1 cellular context compared by ENCODE assay signal in the genomic region with DNA sequence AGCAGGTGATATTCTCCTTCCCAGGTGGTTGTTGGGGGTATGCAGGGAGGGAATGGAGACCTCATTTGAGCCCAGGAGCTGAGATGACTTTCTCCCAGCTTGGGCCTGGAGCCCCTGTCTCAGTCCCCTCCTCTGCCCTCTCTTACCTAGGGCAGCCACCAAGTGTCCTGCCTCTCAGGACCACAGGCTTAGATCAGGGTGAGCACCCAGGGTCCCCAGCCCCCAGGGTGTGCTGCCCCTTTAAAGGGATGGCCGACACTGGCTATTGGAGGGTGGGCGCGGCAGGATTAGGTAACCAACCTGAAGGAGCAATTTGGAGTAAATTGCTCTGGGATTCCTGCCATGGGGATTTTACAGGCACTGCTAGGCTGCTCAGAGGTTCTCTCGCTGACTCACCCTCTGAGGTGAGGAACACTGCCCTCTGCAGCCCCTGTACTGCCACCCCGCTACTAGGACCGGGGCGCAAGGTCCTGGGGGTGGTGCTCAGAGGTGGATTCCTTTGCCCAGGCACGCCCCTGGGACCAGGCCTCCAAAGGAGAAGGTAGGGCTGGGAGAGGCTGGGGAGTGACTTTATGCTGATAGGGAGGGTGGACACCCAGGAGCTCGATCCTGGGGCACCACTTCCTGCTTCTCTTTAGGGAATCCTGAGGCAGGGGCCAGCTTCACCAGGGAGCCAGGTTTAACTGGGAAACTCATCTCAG.
A peak's percentile ranks its signal among the peaks of the same experiment; 100 is the strongest.
TF ChIP-seq lines count a peak whose summit lies in the region.

No MANE protein-coding gene starts in this region.

TF ChIP-seq in HepG2, 621 proteins besides CTCF, POLR2A, EP300 and RAD21 (continued from another document and continues in another):
- TF ChIP-seq, protein P1, sequence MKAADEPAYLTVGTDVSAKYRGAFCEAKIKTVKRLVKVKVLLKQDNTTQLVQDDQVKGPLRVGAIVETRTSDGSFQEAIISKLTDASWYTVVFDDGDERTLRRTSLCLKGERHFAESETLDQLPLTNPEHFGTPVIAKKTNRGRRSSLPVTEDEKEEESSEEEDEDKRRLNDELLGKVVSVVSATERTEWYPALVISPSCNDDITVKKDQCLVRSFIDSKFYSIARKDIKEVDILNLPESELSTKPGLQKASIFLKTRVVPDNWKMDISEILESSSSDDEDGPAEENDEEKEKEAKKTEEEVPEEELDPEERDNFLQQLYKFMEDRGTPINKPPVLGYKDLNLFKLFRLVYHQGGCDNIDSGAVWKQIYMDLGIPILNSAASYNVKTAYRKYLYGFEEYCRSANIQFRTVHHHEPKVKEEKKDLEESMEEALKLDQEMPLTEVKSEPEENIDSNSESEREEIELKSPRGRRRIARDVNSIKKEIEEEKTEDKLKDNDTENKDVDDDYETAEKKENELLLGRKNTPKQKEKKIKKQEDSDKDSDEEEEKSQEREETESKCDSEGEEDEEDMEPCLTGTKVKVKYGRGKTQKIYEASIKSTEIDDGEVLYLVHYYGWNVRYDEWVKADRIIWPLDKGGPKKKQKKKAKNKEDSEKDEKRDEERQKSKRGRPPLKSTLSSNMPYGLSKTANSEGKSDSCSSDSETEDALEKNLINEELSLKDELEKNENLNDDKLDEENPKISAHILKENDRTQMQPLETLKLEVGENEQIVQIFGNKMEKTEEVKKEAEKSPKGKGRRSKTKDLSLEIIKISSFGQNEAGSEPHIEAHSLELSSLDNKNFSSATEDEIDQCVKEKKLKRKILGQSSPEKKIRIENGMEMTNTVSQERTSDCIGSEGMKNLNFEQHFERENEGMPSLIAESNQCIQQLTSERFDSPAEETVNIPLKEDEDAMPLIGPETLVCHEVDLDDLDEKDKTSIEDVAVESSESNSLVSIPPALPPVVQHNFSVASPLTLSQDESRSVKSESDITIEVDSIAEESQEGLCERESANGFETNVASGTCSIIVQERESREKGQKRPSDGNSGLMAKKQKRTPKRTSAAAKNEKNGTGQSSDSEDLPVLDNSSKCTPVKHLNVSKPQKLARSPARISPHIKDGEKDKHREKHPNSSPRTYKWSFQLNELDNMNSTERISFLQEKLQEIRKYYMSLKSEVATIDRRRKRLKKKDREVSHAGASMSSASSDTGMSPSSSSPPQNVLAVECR (CRISPR knock-in tag; IDR thresholded peaks at IDR 0.05; ENCODE audit: borderline replicate concordance) = peak; percentile 47; the same call in 1 of the 2 replicates
- TF ChIP-seq TBX2 (CRISPR knock-in tag; IDR thresholded peaks at IDR 0.05; ENCODE audit: borderline replicate concordance) (peak; percentile 28; the same call in 1 of the 2 replicates), KDM3A (CRISPR knock-in tag; IDR thresholded peaks at IDR 0.05; ENCODE audit: low read depth) (no peak), ZNF33A (CRISPR knock-in tag; IDR thresholded peaks at IDR 0.05; ENCODE audit: borderline replicate concordance) (no peak), NFATC3 (CRISPR knock-in tag; IDR thresholded peaks at IDR 0.05) (no peak), STAT5B (CRISPR knock-in tag; IDR thresholded peaks at IDR 0.05) (no peak), NFE2L1 (CRISPR knock-in tag; IDR thresholded peaks at IDR 0.05; ENCODE audit: borderline replicate concordance) (no peak), ARNTL (CRISPR knock-in tag; IDR thresholded peaks at IDR 0.05) (no peak), MED13 (CRISPR knock-in tag; IDR thresholded peaks at IDR 0.05) (no peak), STAG1 (CRISPR knock-in tag; IDR thresholded peaks at IDR 0.05) (peak; percentile 46), ZBTB21 (CRISPR knock-in tag; IDR thresholded peaks at IDR 0.05) (no peak), YEATS2 (CRISPR knock-in tag; IDR thresholded peaks at IDR 0.05; ENCODE audit: borderline replicate concordance) (no peak), ZNF121 (CRISPR knock-in tag; IDR thresholded peaks at IDR 0.05) (no peak), SRSF4 (IDR thresholded peaks at IDR 0.05; ENCODE audit: low read depth, low read length, poor library complexity, severe bottlenecking) (no peak), ZNF446 (CRISPR knock-in tag; IDR thresholded peaks at IDR 0.05) (no peak), TMF1 (CRISPR knock-in tag; IDR thresholded peaks at IDR 0.05; ENCODE audit: low read depth) (no peak), JUN (CRISPR knock-in tag; IDR thresholded peaks at IDR 0.05) (no peak), RFX3 (CRISPR knock-in tag; IDR thresholded peaks at IDR 0.05) (no peak), ZNF296 (CRISPR knock-in tag; conservative IDR thresholded peaks at IDR 0.05) (no peak), PHF21A (CRISPR knock-in tag; IDR thresholded peaks at IDR 0.05) (peak; percentile 70), ZNF260 (CRISPR knock-in tag; IDR thresholded peaks at IDR 0.05; ENCODE audit: borderline replicate concordance, low read depth) (no peak), ZNF703 (CRISPR knock-in tag; IDR thresholded peaks at IDR 0.05; ENCODE audit: borderline replicate concordance) (no peak), ZNF589 (CRISPR knock-in tag; conservative IDR thresholded peaks at IDR 0.05) (no peak), ZNF75D (CRISPR knock-in tag; IDR thresholded peaks at IDR 0.05; ENCODE audit: borderline replicate concordance) (no peak), PPARG (CRISPR knock-in tag; conservative IDR thresholded peaks at IDR 0.05) (no peak; the same call in 1 of the 2 replicates), ETV5 (CRISPR knock-in tag; IDR thresholded peaks at IDR 0.05; ENCODE audit: borderline replicate concordance) (peak; percentile 44; the same call in 1 of the 2 replicates), ZNF274 (CRISPR knock-in tag; IDR thresholded peaks at IDR 0.05) (peak; percentile 37; the same call in 1 of the 2 replicates), ZNF281 (CRISPR knock-in tag; IDR thresholded peaks at IDR 0.05; ENCODE audit: borderline replicate concordance) (peak; percentile 33; the same call in 1 of the 2 replicates), IKZF5 (CRISPR knock-in tag; IDR thresholded peaks at IDR 0.05) (peak; percentile 40; the same call in 1 of the 2 replicates), ZNF530 (CRISPR knock-in tag; IDR thresholded peaks at IDR 0.05; ENCODE audit: low read depth) (no peak), REL (CRISPR knock-in tag; conservative IDR thresholded peaks at IDR 0.05) (no peak), TBL1XR1 (IDR thresholded peaks at IDR 0.05; ENCODE audit: borderline replicate concordance, low read length, partially characterized antibody) (no peak), ZNF816 (CRISPR knock-in tag; IDR thresholded peaks at IDR 0.05; ENCODE audit: borderline replicate concordance) (no peak), SMAD1 (CRISPR knock-in tag; IDR thresholded peaks at IDR 0.05; ENCODE audit: borderline replicate concordance, low read depth) (no peak), ZXDC (CRISPR knock-in tag; IDR thresholded peaks at IDR 0.05) (no peak), ZNF24 (IDR thresholded peaks at IDR 0.05) (peak; percentile 24; the same call in 1 of the 2 replicates)
- TF ChIP-seq, protein P2, sequence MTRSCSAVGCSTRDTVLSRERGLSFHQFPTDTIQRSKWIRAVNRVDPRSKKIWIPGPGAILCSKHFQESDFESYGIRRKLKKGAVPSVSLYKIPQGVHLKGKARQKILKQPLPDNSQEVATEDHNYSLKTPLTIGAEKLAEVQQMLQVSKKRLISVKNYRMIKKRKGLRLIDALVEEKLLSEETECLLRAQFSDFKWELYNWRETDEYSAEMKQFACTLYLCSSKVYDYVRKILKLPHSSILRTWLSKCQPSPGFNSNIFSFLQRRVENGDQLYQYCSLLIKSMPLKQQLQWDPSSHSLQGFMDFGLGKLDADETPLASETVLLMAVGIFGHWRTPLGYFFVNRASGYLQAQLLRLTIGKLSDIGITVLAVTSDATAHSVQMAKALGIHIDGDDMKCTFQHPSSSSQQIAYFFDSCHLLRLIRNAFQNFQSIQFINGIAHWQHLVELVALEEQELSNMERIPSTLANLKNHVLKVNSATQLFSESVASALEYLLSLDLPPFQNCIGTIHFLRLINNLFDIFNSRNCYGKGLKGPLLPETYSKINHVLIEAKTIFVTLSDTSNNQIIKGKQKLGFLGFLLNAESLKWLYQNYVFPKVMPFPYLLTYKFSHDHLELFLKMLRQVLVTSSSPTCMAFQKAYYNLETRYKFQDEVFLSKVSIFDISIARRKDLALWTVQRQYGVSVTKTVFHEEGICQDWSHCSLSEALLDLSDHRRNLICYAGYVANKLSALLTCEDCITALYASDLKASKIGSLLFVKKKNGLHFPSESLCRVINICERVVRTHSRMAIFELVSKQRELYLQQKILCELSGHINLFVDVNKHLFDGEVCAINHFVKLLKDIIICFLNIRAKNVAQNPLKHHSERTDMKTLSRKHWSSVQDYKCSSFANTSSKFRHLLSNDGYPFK (CRISPR knock-in tag; IDR thresholded peaks at IDR 0.05; ENCODE audit: borderline replicate concordance) = peak; percentile 30; the same call in 1 of the 2 replicates
- TF ChIP-seq, protein P3, sequence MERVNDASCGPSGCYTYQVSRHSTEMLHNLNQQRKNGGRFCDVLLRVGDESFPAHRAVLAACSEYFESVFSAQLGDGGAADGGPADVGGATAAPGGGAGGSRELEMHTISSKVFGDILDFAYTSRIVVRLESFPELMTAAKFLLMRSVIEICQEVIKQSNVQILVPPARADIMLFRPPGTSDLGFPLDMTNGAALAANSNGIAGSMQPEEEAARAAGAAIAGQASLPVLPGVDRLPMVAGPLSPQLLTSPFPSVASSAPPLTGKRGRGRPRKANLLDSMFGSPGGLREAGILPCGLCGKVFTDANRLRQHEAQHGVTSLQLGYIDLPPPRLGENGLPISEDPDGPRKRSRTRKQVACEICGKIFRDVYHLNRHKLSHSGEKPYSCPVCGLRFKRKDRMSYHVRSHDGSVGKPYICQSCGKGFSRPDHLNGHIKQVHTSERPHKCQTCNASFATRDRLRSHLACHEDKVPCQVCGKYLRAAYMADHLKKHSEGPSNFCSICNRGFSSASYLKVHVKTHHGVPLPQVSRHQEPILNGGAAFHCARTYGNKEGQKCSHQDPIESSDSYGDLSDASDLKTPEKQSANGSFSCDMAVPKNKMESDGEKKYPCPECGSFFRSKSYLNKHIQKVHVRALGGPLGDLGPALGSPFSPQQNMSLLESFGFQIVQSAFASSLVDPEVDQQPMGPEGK (CRISPR knock-in tag; IDR thresholded peaks at IDR 0.05) = peak; percentile 82
- TF ChIP-seq, protein P4, sequence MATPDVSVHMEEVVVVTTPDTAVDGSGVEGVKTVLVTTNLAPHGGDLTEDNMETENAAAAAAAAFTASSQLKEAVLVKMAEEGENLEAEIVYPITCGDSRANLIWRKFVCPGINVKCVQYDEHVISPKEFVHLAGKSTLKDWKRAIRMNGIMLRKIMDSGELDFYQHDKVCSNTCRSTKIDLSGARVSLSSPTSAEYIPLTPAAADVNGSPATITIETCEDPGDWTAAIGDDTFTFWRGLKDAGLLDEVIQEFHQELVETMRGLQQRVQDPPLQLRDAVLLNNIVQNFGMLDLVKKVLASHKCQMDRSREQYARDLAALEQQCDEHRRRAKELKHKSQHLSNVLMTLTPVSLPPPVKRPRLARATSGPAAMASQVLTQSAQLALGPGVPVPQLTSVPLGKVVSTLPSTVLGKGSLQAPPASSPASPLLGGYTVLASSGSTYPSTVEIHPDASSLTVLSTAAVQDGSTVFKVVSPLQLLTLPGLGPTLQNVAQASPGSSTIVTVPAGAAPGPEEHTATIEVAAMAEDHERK (CRISPR knock-in tag; IDR thresholded peaks at IDR 0.05; ENCODE audit: low read depth) = no peak
- TF ChIP-seq, protein P5, sequence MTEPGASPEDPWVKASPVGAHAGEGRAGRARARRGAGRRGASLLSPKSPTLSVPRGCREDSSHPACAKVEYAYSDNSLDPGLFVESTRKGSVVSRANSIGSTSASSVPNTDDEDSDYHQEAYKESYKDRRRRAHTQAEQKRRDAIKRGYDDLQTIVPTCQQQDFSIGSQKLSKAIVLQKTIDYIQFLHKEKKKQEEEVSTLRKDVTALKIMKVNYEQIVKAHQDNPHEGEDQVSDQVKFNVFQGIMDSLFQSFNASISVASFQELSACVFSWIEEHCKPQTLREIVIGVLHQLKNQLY (CRISPR knock-in tag; IDR thresholded peaks at IDR 0.05) = no peak
